In the genomic region with DNA sequence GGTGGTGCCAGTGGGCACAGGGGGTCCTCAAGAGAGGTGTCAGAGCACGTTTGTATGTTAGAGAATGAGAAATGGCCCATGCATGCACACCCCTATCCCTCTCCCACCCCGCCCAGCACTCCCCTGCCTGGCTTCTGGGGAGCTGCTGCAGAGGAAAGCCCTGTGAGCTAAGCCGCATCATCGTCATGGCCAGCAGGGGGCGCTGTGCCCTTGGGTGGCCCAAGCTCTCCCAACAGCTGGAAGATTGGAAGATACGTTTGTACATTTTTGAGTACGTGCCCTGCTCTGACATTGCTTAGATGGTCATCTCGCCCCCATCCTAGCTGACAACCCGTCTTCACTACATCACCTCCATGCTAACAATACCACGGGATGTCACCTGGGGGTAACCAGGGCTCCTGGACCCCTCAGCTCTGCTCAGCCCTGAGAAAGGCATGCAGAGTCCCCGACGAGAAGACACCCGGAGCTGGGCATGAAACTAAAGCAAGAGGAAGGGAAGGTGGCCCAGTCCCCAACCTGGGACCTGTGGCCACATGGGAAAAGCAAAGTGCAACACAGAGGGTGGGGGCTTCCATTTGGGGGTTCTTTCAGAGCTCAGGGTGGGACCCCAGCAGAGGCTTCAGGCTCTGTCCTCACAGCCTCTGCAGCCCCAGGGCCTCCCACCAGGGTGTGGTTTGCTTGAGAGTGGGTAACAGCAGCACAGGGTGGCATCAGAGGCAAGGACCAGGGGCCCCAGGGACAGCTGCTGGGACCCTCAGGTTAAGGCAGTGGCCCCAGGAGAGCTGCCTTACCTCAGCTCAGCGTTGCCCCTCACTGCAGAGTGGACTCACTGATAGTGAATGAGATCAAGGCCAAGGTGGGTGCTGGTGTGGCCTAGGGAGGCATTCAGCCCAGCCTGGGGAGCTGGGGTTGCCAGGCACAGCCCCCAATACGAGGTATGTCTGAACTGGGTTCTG, we compare ENCODE assay signal across 8 cellular contexts.
DNase-seq lines count a peak whose midpoint lies in the region; ATAC-seq and TF ChIP-seq lines count a peak whose summit lies in the region.

No MANE protein-coding gene starts in this region.

- intact Hi-C loops in left ventricle myocardium superior (cut with micrococcal nuclease) (no loop called here), sciatic nerve (cut with DNase I) (no loop called here)

- no peaks in the 10 kb centered on the region for H3K27me3 ChIP-seq in KMS-11 (ENCODE audit: insufficient read depth, low read depth)

- H3K79me2 ChIP-seq in KMS-11 (ENCODE audit: insufficient read depth, low read depth), result no peaks in the 10 kb centered on the region

- no peaks in the 10 kb centered on the region for H3K36me3 ChIP-seq in KMS-11 (ENCODE audit: insufficient read depth)

- H3K4me3 ChIP-seq in KMS-11 (IDR thresholded peaks at IDR 0.05; ENCODE audit: insufficient read depth, low read depth, low read length), result no peak overlapping the region

- H3K9ac ChIP-seq in KMS-11, result no peak overlapping the region

- TF ChIP-seq CTCF in KMS-11 (conservative IDR thresholded peaks at IDR 0.05; ENCODE audit: low read depth, low read length), result peak; percentile 78

- peaks cover 16% of the 10 kb centered on the region for H3K4me1 Mint-ChIP-seq in activated naive CD8-positive, alpha-beta T cell treated with anti-CD3 and anti-CD28 coated beads, Interleukin-2, amount 50 U/mL, for 24 hours

- H3K36me3 Mint-ChIP-seq in activated naive CD8-positive, alpha-beta T cell treated with anti-CD3 and anti-CD28 coated beads, Interleukin-2, amount 50 U/mL, for 24 hours (ENCODE audit: low read depth), result no peaks in the 10 kb centered on the region

- H3K4me1 ChIP-seq in KMS-11 (ENCODE audit: low read depth, poor library complexity, severe bottlenecking), result no peaks in the 10 kb centered on the region

- H3K9me3 Mint-ChIP-seq in activated naive CD8-positive, alpha-beta T cell treated with anti-CD3 and anti-CD28 coated beads, Interleukin-2, amount 50 U/mL, for 24 hours, result no peaks in the 10 kb centered on the region

- DNase-seq in DMS 273 (lab: John Stamatoyannopoulos, UW; ENCODE audit: unreplicated experiment), result peak; percentile 83
- no peak for DNase-seq in DMS 273 treated with DMSO at 0.1 percent for 48 hours (lab: John Stamatoyannopoulos, UW)
- peak; percentile 9 to 82 (median 58) for DNase-seq in T-helper 2 cell
- DNase-seq in activated naive CD8-positive, alpha-beta T cell treated with anti-CD3 and anti-CD28 coated beads, Interleukin-2, amount 50 U/mL, for 24 hours, result peak; percentile 85
- peak; percentile 88 for DNase-seq in left ventricle myocardium superior
- DNase-seq in sciatic nerve (ENCODE audit: low spot score), result peak; percentile 91

- H3K4me2 ChIP-seq in KMS-11, result no peak overlapping the region

- H4K20me1 ChIP-seq in KMS-11 (ENCODE audit: insufficient read depth), result no peaks in the 10 kb centered on the region

- peak; percentile 60 for ATAC-seq in activated naive CD8-positive, alpha-beta T cell treated with anti-CD3 and anti-CD28 coated beads, Interleukin-2, amount 50 U/mL, for 24 hours
- peak; percentile 75 for ATAC-seq in left ventricle myocardium superior
- ATAC-seq in sciatic nerve, result peak; percentile 77
- ATAC-seq in GM18870 (IDR thresholded peaks at IDR 0.05; ENCODE audit: unreplicated experiment), result no peak

- H3K27ac ChIP-seq in KMS-11, result no peak overlapping the region

- no peak overlapping the region for H2AFZ ChIP-seq in KMS-11 (ENCODE audit: low read depth)

- no peak overlapping the region for H3K27ac Mint-ChIP-seq in activated naive CD8-positive, alpha-beta T cell treated with anti-CD3 and anti-CD28 coated beads, Interleukin-2, amount 50 U/mL, for 24 hours

- no peak overlapping the region for H3K4me3 Mint-ChIP-seq in activated naive CD8-positive, alpha-beta T cell treated with anti-CD3 and anti-CD28 coated beads, Interleukin-2, amount 50 U/mL, for 24 hours

- no peaks in the 10 kb centered on the region for H3K27me3 Mint-ChIP-seq in activated naive CD8-positive, alpha-beta T cell treated with anti-CD3 and anti-CD28 coated beads, Interleukin-2, amount 50 U/mL, for 24 hours
